1 cellular context compared by ENCODE assay signal in the genomic region with DNA sequence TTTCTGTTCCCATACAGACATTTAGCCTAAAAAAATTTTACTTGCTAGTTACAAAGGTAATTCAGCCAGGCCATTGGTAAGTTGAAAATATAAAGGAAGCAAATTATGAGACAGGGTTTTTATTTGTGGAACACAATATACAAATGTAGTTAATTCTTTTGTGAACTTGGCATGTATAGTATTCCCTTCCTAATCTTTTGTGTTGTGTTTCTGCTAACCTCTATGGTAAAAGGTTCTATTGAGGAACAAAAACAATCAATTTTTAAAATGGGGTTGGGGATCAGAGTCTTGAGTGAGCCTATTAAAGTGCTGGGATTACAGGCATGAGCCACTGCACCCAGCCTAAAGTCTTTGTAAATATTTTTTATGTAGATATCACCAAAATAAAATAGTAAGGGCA.
TF ChIP-seq lines count a peak whose summit lies in the region.

No MANE protein-coding gene starts in this region.

TF ChIP-seq in GM23338, 12 proteins besides CTCF, POLR2A, EP300 and RAD21:
- TF ChIP-seq, protein P1, sequence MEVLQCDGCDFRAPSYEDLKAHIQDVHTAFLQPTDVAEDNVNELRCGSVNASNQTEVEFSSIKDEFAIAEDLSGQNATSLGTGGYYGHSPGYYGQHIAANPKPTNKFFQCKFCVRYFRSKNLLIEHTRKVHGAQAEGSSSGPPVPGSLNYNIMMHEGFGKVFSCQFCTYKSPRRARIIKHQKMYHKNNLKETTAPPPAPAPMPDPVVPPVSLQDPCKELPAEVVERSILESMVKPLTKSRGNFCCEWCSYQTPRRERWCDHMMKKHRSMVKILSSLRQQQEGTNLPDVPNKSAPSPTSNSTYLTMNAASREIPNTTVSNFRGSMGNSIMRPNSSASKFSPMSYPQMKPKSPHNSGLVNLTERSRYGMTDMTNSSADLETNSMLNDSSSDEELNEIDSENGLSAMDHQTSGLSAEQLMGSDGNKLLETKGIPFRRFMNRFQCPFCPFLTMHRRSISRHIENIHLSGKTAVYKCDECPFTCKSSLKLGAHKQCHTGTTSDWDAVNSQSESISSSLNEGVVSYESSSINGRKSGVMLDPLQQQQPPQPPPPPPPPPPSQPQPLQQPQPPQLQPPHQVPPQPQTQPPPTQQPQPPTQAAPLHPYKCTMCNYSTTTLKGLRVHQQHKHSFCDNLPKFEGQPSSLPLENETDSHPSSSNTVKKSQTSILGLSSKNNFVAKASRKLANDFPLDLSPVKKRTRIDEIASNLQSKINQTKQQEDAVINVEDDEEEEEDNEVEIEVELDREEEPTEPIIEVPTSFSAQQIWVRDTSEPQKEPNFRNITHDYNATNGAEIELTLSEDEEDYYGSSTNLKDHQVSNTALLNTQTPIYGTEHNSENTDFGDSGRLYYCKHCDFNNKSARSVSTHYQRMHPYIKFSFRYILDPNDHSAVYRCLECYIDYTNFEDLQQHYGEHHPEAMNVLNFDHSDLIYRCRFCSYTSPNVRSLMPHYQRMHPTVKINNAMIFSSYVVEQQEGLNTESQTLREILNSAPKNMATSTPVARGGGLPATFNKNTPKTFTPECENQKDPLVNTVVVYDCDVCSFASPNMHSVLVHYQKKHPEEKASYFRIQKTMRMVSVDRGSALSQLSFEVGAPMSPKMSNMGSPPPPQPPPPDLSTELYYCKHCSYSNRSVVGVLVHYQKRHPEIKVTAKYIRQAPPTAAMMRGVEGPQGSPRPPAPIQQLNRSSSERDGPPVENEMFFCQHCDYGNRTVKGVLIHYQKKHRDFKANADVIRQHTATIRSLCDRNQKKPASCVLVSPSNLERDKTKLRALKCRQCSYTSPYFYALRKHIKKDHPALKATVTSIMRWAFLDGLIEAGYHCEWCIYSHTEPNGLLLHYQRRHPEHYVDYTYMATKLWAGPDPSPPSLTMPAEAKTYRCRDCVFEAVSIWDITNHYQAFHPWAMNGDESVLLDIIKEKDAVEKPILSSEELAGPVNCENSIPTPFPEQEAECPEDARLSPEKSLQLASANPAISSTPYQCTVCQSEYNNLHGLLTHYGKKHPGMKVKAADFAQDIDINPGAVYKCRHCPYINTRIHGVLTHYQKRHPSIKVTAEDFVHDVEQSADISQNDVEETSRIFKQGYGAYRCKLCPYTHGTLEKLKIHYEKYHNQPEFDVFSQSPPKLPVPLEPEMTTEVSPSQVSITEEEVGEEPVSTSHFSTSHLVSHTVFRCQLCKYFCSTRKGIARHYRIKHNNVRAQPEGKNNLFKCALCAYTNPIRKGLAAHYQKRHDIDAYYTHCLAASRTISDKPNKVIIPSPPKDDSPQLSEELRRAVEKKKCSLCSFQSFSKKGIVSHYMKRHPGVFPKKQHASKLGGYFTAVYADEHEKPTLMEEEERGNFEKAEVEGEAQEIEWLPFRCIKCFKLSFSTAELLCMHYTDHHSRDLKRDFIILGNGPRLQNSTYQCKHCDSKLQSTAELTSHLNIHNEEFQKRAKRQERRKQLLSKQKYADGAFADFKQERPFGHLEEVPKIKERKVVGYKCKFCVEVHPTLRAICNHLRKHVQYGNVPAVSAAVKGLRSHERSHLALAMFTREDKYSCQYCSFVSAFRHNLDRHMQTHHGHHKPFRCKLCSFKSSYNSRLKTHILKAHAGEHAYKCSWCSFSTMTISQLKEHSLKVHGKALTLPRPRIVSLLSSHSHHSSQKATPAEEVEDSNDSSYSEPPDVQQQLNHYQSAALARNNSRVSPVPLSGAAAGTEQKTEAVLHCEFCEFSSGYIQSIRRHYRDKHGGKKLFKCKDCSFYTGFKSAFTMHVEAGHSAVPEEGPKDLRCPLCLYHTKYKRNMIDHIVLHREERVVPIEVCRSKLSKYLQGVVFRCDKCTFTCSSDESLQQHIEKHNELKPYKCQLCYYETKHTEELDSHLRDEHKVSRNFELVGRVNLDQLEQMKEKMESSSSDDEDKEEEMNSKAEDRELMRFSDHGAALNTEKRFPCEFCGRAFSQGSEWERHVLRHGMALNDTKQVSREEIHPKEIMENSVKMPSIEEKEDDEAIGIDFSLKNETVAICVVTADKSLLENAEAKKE (CRISPR knock-in tag; IDR thresholded peaks at IDR 0.05) = no peak
- TF ChIP-seq POLR2AphosphoS5 (IDR thresholded peaks at IDR 0.05; ENCODE audit: low read depth) (no peak), EZH2 (IDR thresholded peaks at IDR 0.05; ENCODE audit: low read depth, unreplicated experiment) (no peak), EZH2phosphoT487 (IDR thresholded peaks at IDR 0.05; ENCODE audit: unreplicated experiment) (no peak)
